ENCODE assay signal across 25 cellular contexts in genomic region chr9:86960938-86961337, GRCh38. TPM values are rescaled to one million over a fixed set of nuclear protein-coding genes. Genes with fewer than 3 reads are reported as not detected.
A peak's percentile ranks its signal among the peaks of the same experiment; 100 is the strongest.
DNase-seq lines count a peak whose midpoint lies in the region; ATAC-seq and TF ChIP-seq lines count a peak whose summit lies in the region.
"Had no signal": no experiment of that assay in that cellular context is flagged by ENCODE, and none has a peak within 500 bp of the region (broad histone marks: within the 10 kb centered on the region; RNA-seq: fewer than 3 reads in every experiment).

No MANE protein-coding gene starts in this region.

- H3K9me3 Mint-ChIP-seq in endodermal cell = no peaks in the 10 kb centered on the region
- H3K9me3 Mint-ChIP-seq: CD4-positive, alpha-beta memory T cell; CD4-positive, CD25-positive, alpha-beta regulatory T cell; CD8-positive, alpha-beta memory T cell had no signal

- no peaks in the 10 kb centered on the region for H3K36me3 Mint-ChIP-seq in endodermal cell (ENCODE audit: low read depth)
- H3K36me3 Mint-ChIP-seq: CD14-positive monocyte; CD4-positive, alpha-beta memory T cell; CD4-positive, CD25-positive, alpha-beta regulatory T cell had no signal

- no peak for ATAC-seq in GM18858 (IDR thresholded peaks at IDR 0.05; ENCODE audit: unreplicated experiment)
- no peak for ATAC-seq in HG03196 (IDR thresholded peaks at IDR 0.05; ENCODE audit: unreplicated experiment)
- ATAC-seq: A549 had no signal

- H2AFZ ChIP-seq in osteoblast (ENCODE audit: low read length) (no peak overlapping the region), parathyroid adenoma (peak overlapping the region; percentile 30)

- DNase-seq in Kasumi-1 (lab: John Stamatoyannopoulos, UW) (peak; percentile 68 to 72), osteoblast (ENCODE audit: insufficient read length, low spot score, missing footprints) (peak; percentile 35), endodermal cell (no peak), C1 segment of cervical spinal cord (lab: John Stamatoyannopoulos, UW) (no peak)
- DNase-seq: AML-193; CD4-positive, alpha-beta memory T cell; CD4-positive, CD25-positive, alpha-beta regulatory T cell; CD8-positive, alpha-beta memory T cell; COR-L47; DMS 273 treated with DMSO at 0.1 percent for 48 hours; DMS153; DMS53; DMS79; DND-41; EL; GF-D8 had no signal

- no peak overlapping the region for H3K27ac Mint-ChIP-seq in endodermal cell
- H3K27ac Mint-ChIP-seq: B cell; CD14-positive monocyte; CD4-positive, alpha-beta memory T cell; CD4-positive, CD25-positive, alpha-beta regulatory T cell; CD8-positive, alpha-beta memory T cell had no signal

- H3K36me3 ChIP-seq in BLaER1 = no peaks in the 10 kb centered on the region
- no peaks in the 10 kb centered on the region for H3K36me3 ChIP-seq in osteoblast (ENCODE audit: insufficient read depth, low read length)
- no peaks in the 10 kb centered on the region for H3K36me3 ChIP-seq in parathyroid adenoma (ENCODE audit: control insufficient read depth, insufficient read depth, low read length)
- no peaks in the 10 kb centered on the region for H3K36me3 ChIP-seq in endodermal cell (ENCODE audit: control insufficient read depth, insufficient read depth, low read length)

- TF ChIP-seq CTCF in osteoblast (IDR thresholded peaks at IDR 0.05; ENCODE audit: extremely low read depth, low read depth, low read length) = no peak
- TF ChIP-seq CTCF in parathyroid adenoma (IDR thresholded peaks at IDR 0.05) = no peak
- no peak for TF ChIP-seq CTCF in endodermal cell (conservative IDR thresholded peaks at IDR 0.05)

- H3K9ac ChIP-seq in BLaER1 (no peak overlapping the region), parathyroid adenoma (no peak overlapping the region), endodermal cell (ENCODE audit: extremely low read depth, low read length, poor library complexity, severe bottlenecking) (no peak overlapping the region)

- no peak overlapping the region for H3K27ac ChIP-seq in BLaER1
- no peak overlapping the region for H3K27ac ChIP-seq in osteoblast (ENCODE audit: low read depth, low read length)
- no peak overlapping the region for H3K27ac ChIP-seq in parathyroid adenoma
- H3K27ac ChIP-seq in endodermal cell (ENCODE audit: low read depth, low read length) = no peak overlapping the region
- H3K27ac ChIP-seq: 22Rv1, A549 had no signal

- H3K79me2 ChIP-seq in osteoblast (ENCODE audit: insufficient read depth, low read length) (no peaks in the 10 kb centered on the region), parathyroid adenoma (no peaks in the 10 kb centered on the region)

- H4K20me1 ChIP-seq in BLaER1 (no peaks in the 10 kb centered on the region), osteoblast (ENCODE audit: insufficient read depth, low read length) (no peaks in the 10 kb centered on the region)

- H3K4me1 Mint-ChIP-seq in endodermal cell = no peaks in the 10 kb centered on the region
- H3K4me1 Mint-ChIP-seq: B cell; CD14-positive monocyte; CD4-positive, alpha-beta memory T cell; CD4-positive, CD25-positive, alpha-beta regulatory T cell; CD8-positive, alpha-beta memory T cell had no signal

- peaks cover 10% of the 10 kb centered on the region for H3K27me3 Mint-ChIP-seq in endodermal cell (ENCODE audit: insufficient read depth)

- peak overlapping the region; percentile 48 for H3K4me2 ChIP-seq in BLaER1
- H3K4me2 ChIP-seq in osteoblast (ENCODE audit: insufficient read depth, low read length) = no peak overlapping the region
- no peak overlapping the region for H3K4me2 ChIP-seq in parathyroid adenoma (ENCODE audit: low read length)
- H3K4me2 ChIP-seq: A549 had no signal

- H3K9me3 ChIP-seq in BLaER1 (no peaks in the 10 kb centered on the region), osteoblast (ENCODE audit: low read depth, low read length) (no peaks in the 10 kb centered on the region), parathyroid adenoma (ENCODE audit: control insufficient read depth, low read length) (no peaks in the 10 kb centered on the region), endodermal cell (ENCODE audit: control insufficient read depth, low read length) (no peaks in the 10 kb centered on the region)
- H3K9me3 ChIP-seq: A549 had no signal

- H3K27me3 ChIP-seq in BLaER1 = no peaks in the 10 kb centered on the region
- H3K27me3 ChIP-seq in osteoblast (ENCODE audit: insufficient read depth, low read length) = peaks cover 16% of the 10 kb centered on the region
- H3K27me3 ChIP-seq in parathyroid adenoma (ENCODE audit: control insufficient read depth, insufficient read depth, low read length) = no peaks in the 10 kb centered on the region
- H3K27me3 ChIP-seq in endodermal cell (ENCODE audit: control insufficient read depth, insufficient read depth, low read length, poor library complexity, severe bottlenecking) = peaks cover 6% of the 10 kb centered on the region

- WGBS in endodermal cell (ENCODE audit: insufficient coverage in 1 of 2, insufficient read length in 1 of 2), 2 experiments = 92% methylated on average over 2 to 6 of the region's 6 CpGs

- no peak overlapping the region for H3K4me3 Mint-ChIP-seq in endodermal cell
- H3K4me3 Mint-ChIP-seq: B cell; CD14-positive monocyte; CD4-positive, alpha-beta memory T cell; CD4-positive, CD25-positive, alpha-beta regulatory T cell; CD8-positive, alpha-beta memory T cell had no signal

- no peak overlapping the region for H3K4me3 ChIP-seq in BLaER1
- H3K4me3 ChIP-seq in osteoblast (ENCODE audit: insufficient read depth, low read length) = no peak overlapping the region
- no peak overlapping the region for H3K4me3 ChIP-seq in parathyroid adenoma (ENCODE audit: low read depth, low read length)
- no peak overlapping the region for H3K4me3 ChIP-seq in endodermal cell (ENCODE audit: low read length)
- H3K4me3 ChIP-seq: A549 had no signal

- H3K4me1 ChIP-seq in BLaER1 (peaks cover 20% of the 10 kb centered on the region), osteoblast (ENCODE audit: insufficient read depth, low read length) (peaks cover 6% of the 10 kb centered on the region), parathyroid adenoma (peaks cover 3% of the 10 kb centered on the region), endodermal cell (ENCODE audit: control insufficient read depth, insufficient read depth, low read length) (no peaks in the 10 kb centered on the region)
- H3K4me1 ChIP-seq: A549 had no signal

RNA-seq across cellular contexts. Expression of gene GAS1, which starts 13.6 kb away (rescaled TPM):
- total RNA-seq in osteoblast (107 and 121 TPM in 2 replicates), endodermal cell (1 to 10 TPM; 4.8 to 6.7 TPM)
- 58.6 TPM for polyA plus RNA-seq in endodermal cell (2013, experiment 1 of 2)
- 45.7 TPM for polyA plus RNA-seq in endodermal cell (2013, experiment 2 of 2)
- total RNA-seq: G401 had no signal

Comparison
In these comparisons a context has a peak if more than half of its experiments do, and no peak if none do; other contexts are left out.
1. DNase-seq: peak in Kasumi-1 (2 of 2) and osteoblast (single experiment); none in endodermal cell (single experiment) and C1 segment of cervical spinal cord (0 of 14).
2. RNA of gene GAS1, which starts 13.6 kb away (total RNA-seq): 107 to 121 TPM in osteoblast; 4.8 to 6.7 TPM in endodermal cell; every median in the first group is over 10 times any median in the second.